ENCODE assay signal across 9 cellular contexts in the genomic region with DNA sequence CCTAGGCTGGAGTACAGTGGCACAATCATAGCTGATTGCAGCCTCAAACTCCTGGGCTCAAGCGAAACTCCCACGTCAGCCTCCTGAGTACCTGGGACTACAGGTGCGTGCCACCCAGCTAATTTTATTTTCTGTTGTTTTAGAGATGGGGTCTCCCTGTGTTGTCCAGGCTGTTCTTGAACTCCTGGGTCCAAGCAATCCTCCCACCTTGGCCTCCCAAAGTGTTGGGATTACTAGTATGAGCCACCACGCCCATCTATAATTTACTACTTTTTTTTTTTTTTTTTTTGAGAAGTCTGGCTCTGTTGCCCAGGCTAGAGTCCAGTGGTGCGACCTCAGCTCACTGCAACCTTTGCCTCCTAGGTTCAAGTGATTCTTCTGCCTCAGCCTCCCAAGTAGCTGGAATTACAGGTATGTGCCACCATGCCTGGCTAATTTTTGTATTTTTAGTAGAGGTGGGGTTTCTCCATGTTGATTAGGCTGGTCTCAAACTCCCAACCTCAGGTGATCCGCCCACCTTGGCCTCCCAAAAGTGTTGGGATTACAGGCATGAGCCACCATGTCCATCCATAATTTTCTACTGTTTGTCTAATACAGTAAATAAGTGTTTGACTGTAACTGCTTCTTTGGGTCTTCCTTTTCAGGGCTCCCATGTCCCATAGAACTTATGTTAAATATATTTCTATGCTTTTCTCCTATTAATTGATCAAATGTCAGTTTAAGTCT. TPM values are rescaled to one million over a fixed set of nuclear protein-coding genes. Genes with fewer than 3 reads are reported as not detected.
DNase-seq lines count a peak whose midpoint lies in the region; ATAC-seq and TF ChIP-seq lines count a peak whose summit lies in the region.
"Not testable (repeated sequence)": the region's sequence is repeated elsewhere in the genome, so short reads cannot be mapped to it uniquely, and the experiment has no call there.
"Had no signal": no experiment of that assay in that cellular context is flagged by ENCODE, and none has a peak within 500 bp of the region (broad histone marks: within the 10 kb centered on the region; RNA-seq: fewer than 3 reads in every experiment).

No MANE protein-coding gene starts in this region.

- peak overlapping the region; percentile 38; the same call in 1 of the 2 replicates for H3K27ac ChIP-seq in BLaER1
- H3K27ac ChIP-seq in CD8-positive, alpha-beta memory T cell (ENCODE audit: low read depth, low read length), result peak overlapping the region; percentile 62
- H3K27ac ChIP-seq in Karpas-422 (ENCODE audit: low read length), result peak overlapping the region; percentile 47
- peak overlapping the region; percentile 68 for H3K27ac ChIP-seq in OCI-LY7 (ENCODE audit: low read depth, low read length, poor library complexity, severe bottlenecking)

- not testable (repeated sequence) for H3K9me2 ChIP-seq in Karpas-422 (replicated peaks; ENCODE audit: insufficient read depth, low read length); OCI-LY7 (ENCODE audit: insufficient read depth, low read length)

- TF ChIP-seq CTCF in OCI-LY7 (conservative IDR thresholded peaks at IDR 0.05; ENCODE audit: low read length); nephron (IDR thresholded peaks at IDR 0.05; ENCODE audit: unreplicated experiment in 3 of 3): not testable (repeated sequence)

- H3K27ac Mint-ChIP-seq in CD8-positive, alpha-beta memory T cell, result peak overlapping the region in 1 of 8 donors; percentile 19
- peak overlapping the region; percentile 16 for H3K27ac Mint-ChIP-seq in activated T-helper 2 cell treated with anti-CD3 and anti-CD28 coated beads, Interferon-gamma antibody, Interleukin-2, Interleukin-4, amounts not matched to agents 10 μg/mL and 5 μg/mL and 100 μg/mL, durations not matched to agents 14 hours and 24 hours and 36 hours
- peak overlapping the region; percentile 48 for H3K27ac Mint-ChIP-seq in dendritic cell treated with granulocyte-macrophage colony-stimulating factor and Interleukin-4, amounts not matched to agents 40 ng/mL and 50 ng/mL, for 4 days
- H3K27ac Mint-ChIP-seq in nephron, result peak overlapping the region in 2 of 3 experiments; percentile 37 to 66
- H3K27ac Mint-ChIP-seq in stimulated activated memory B cell treated with anti-CD40 and anti-IgM and Interleukin-4, amounts not matched to agents 10 μg/mL and 1 μg/mL and 100 μg/mL, for 72 hours, result peak overlapping the region; percentile 99

- ATAC-seq in stimulated activated memory B cell treated with anti-CD40 and anti-IgM and Interleukin-4, amounts not matched to agents 10 μg/mL and 1 μg/mL and 100 μg/mL, for 72 hours, result not testable (repeated sequence)

- H3K9me3 ChIP-seq in BLaER1; CD8-positive, alpha-beta memory T cell (ENCODE audit: low read length); Karpas-422 (ENCODE audit: low read length); OCI-LY7 (ENCODE audit: low read length): not testable (repeated sequence)

- H3K4me1 ChIP-seq in BLaER1, result peaks cover 57% of the 10 kb centered on the region
- H3K4me1 ChIP-seq in CD8-positive, alpha-beta memory T cell (ENCODE audit: insufficient read depth, low read length), result peaks cover 11% of the 10 kb centered on the region
- H3K4me1 ChIP-seq in Karpas-422 (ENCODE audit: low read length), result peaks cover 29% of the 10 kb centered on the region
- H3K4me1 ChIP-seq in OCI-LY7 (ENCODE audit: insufficient read depth, low read length, poor library complexity, severe bottlenecking), result peaks cover 68% of the 10 kb centered on the region

- not testable (repeated sequence) for H3K9ac ChIP-seq in BLaER1; Karpas-422 (ENCODE audit: low read length)

- H3K9me3 Mint-ChIP-seq in CD8-positive, alpha-beta memory T cell; activated T-helper 2 cell treated with anti-CD3 and anti-CD28 coated beads, Interferon-gamma antibody, Interleukin-2, Interleukin-4, amounts not matched to agents 10 μg/mL and 5 μg/mL and 100 μg/mL, durations not matched to agents 14 hours and 24 hours and 36 hours; dendritic cell treated with granulocyte-macrophage colony-stimulating factor and Interleukin-4, amounts not matched to agents 40 ng/mL and 50 ng/mL, for 4 days; nephron; stimulated activated memory B cell treated with anti-CD40 and anti-IgM and Interleukin-4, amounts not matched to agents 10 μg/mL and 1 μg/mL and 100 μg/mL, for 72 hours: not testable (repeated sequence)

- BruUV-seq in OCI-LY7 (replicated peaks; lab: Mats Ljungman, UMichigan), result not testable (repeated sequence)

- not testable (repeated sequence) for H3K36me3 ChIP-seq in BLaER1; CD8-positive, alpha-beta memory T cell (ENCODE audit: insufficient read depth, low read length); Karpas-422 (ENCODE audit: insufficient read depth, low read length); OCI-LY7 (ENCODE audit: insufficient read depth, low read length)

- H3K27me3 Mint-ChIP-seq in CD8-positive, alpha-beta memory T cell; activated T-helper 2 cell treated with anti-CD3 and anti-CD28 coated beads, Interferon-gamma antibody, Interleukin-2, Interleukin-4, amounts not matched to agents 10 μg/mL and 5 μg/mL and 100 μg/mL, durations not matched to agents 14 hours and 24 hours and 36 hours (ENCODE audit: low read depth); dendritic cell treated with granulocyte-macrophage colony-stimulating factor and Interleukin-4, amounts not matched to agents 40 ng/mL and 50 ng/mL, for 4 days; nephron (ENCODE audit: low read depth); stimulated activated memory B cell treated with anti-CD40 and anti-IgM and Interleukin-4, amounts not matched to agents 10 μg/mL and 1 μg/mL and 100 μg/mL, for 72 hours: not testable (repeated sequence)

- peaks cover 21% of the 10 kb centered on the region for H3K79me2 ChIP-seq in Karpas-422 (ENCODE audit: low read length)
- H3K79me2 ChIP-seq in OCI-LY7 (ENCODE audit: insufficient read depth, low read depth, low read length), result peaks cover 14% of the 10 kb centered on the region; the same call in 1 of the 2 replicates

- POLR2A ChIA-PET in CD8-positive, alpha-beta memory T cell (lab: Charles Lee), result not testable (repeated sequence)
- POLR2A ChIA-PET in OCI-LY7 (lab: Charles Lee), result interaction anchor here (1.0 to 1.1 kb wide), 2 partner anchors 14 to 35 kb away, joined by 3 read pairs; a partner anchor contains a TSS

- H3K4me3 ChIP-seq in BLaER1; CD8-positive, alpha-beta memory T cell (ENCODE audit: low read length); Karpas-422 (ENCODE audit: low read length): not testable (repeated sequence)
- H3K4me3 ChIP-seq in OCI-LY7 (ENCODE audit: low read depth, low read length, poor library complexity, severe bottlenecking), result peak overlapping the region; percentile 1

- not testable (repeated sequence) for H3K4me3 Mint-ChIP-seq in CD8-positive, alpha-beta memory T cell; activated T-helper 2 cell treated with anti-CD3 and anti-CD28 coated beads, Interferon-gamma antibody, Interleukin-2, Interleukin-4, amounts not matched to agents 10 μg/mL and 5 μg/mL and 100 μg/mL, durations not matched to agents 14 hours and 24 hours and 36 hours (ENCODE audit: low read depth); dendritic cell treated with granulocyte-macrophage colony-stimulating factor and Interleukin-4, amounts not matched to agents 40 ng/mL and 50 ng/mL, for 4 days; nephron
- H3K4me3 Mint-ChIP-seq in stimulated activated memory B cell treated with anti-CD40 and anti-IgM and Interleukin-4, amounts not matched to agents 10 μg/mL and 1 μg/mL and 100 μg/mL, for 72 hours, result peak overlapping the region; percentile 27

- peak overlapping the region; percentile 42 for H3K4me2 ChIP-seq in BLaER1
- H3K4me2 ChIP-seq in Karpas-422 (ENCODE audit: low read depth, low read length, poor library complexity, severe bottlenecking), result not testable (repeated sequence)
- H3K4me2 ChIP-seq in OCI-LY7 (ENCODE audit: low read length), result peak overlapping the region; percentile 40

- intact Hi-C loops in OCI-LY7 (cut with micrococcal nuclease; ENCODE audit: unreplicated experiment); activated T-helper 2 cell treated with anti-CD3 and anti-CD28 coated beads, Interferon-gamma antibody, Interleukin-2, Interleukin-4, amounts not matched to agents 10 μg/mL and 5 μg/mL and 100 μg/mL, durations not matched to agents 14 hours and 24 hours and 36 hours (cut with micrococcal nuclease); dendritic cell treated with granulocyte-macrophage colony-stimulating factor and Interleukin-4, amounts not matched to agents 40 ng/mL and 50 ng/mL, for 4 days (cut with micrococcal nuclease): not testable (repeated sequence)

- CTCF ChIA-PET in CD8-positive, alpha-beta memory T cell (lab: Charles Lee), result interaction anchor here (0.9 to 1.3 kb wide), 2 partner anchors 21 to 82 kb away, joined by 3 read pairs; no protein-coding TSS in a partner anchor
- CTCF ChIA-PET in OCI-LY7 (lab: Charles Lee; ENCODE audit: unreplicated experiment), result not testable (repeated sequence)

- H4K20me1 ChIP-seq in BLaER1; Karpas-422 (ENCODE audit: insufficient read depth, low read depth, low read length); OCI-LY7 (ENCODE audit: insufficient read depth, low read length): not testable (repeated sequence)

- not testable (repeated sequence) for H3K27me3 ChIP-seq in BLaER1; CD8-positive, alpha-beta memory T cell (ENCODE audit: insufficient read depth, low read length, poor library complexity, severe bottlenecking); Karpas-422 (ENCODE audit: low read length)

- peaks cover 10 to 13% (median 11%) of the 10 kb centered on the region in 3 donors for H3K4me1 Mint-ChIP-seq in CD8-positive, alpha-beta memory T cell
- H3K4me1 Mint-ChIP-seq in activated T-helper 2 cell treated with anti-CD3 and anti-CD28 coated beads, Interferon-gamma antibody, Interleukin-2, Interleukin-4, amounts not matched to agents 10 μg/mL and 5 μg/mL and 100 μg/mL, durations not matched to agents 14 hours and 24 hours and 36 hours (ENCODE audit: low read depth), result peaks cover 33% of the 10 kb centered on the region
- H3K4me1 Mint-ChIP-seq in dendritic cell treated with granulocyte-macrophage colony-stimulating factor and Interleukin-4, amounts not matched to agents 40 ng/mL and 50 ng/mL, for 4 days (ENCODE audit: low read depth), result peaks cover 63% of the 10 kb centered on the region
- not testable (repeated sequence) for H3K4me1 Mint-ChIP-seq in nephron
- H3K4me1 Mint-ChIP-seq in stimulated activated memory B cell treated with anti-CD40 and anti-IgM and Interleukin-4, amounts not matched to agents 10 μg/mL and 1 μg/mL and 100 μg/mL, for 72 hours, result peaks cover 64% of the 10 kb centered on the region

- DNase-seq in CD8-positive, alpha-beta memory T cell; Karpas-422; OCI-LY7 (ENCODE audit: low spot score); activated T-helper 2 cell treated with anti-CD3 and anti-CD28 coated beads, Interferon-gamma antibody, Interleukin-2, Interleukin-4, amounts not matched to agents 10 μg/mL and 5 μg/mL and 100 μg/mL, durations not matched to agents 14 hours and 24 hours and 36 hours (ENCODE audit: low spot score): not testable (repeated sequence)

- H2AFZ ChIP-seq in Karpas-422 (ENCODE audit: low read length), result not testable (repeated sequence)
- H2AFZ ChIP-seq in OCI-LY7 (ENCODE audit: low read length), result peak overlapping the region; percentile 33; the same call in 1 of the 2 replicates

- not testable (repeated sequence) for H3K36me3 Mint-ChIP-seq in CD8-positive, alpha-beta memory T cell; activated T-helper 2 cell treated with anti-CD3 and anti-CD28 coated beads, Interferon-gamma antibody, Interleukin-2, Interleukin-4, amounts not matched to agents 10 μg/mL and 5 μg/mL and 100 μg/mL, durations not matched to agents 14 hours and 24 hours and 36 hours (ENCODE audit: low read depth); dendritic cell treated with granulocyte-macrophage colony-stimulating factor and Interleukin-4, amounts not matched to agents 40 ng/mL and 50 ng/mL, for 4 days (ENCODE audit: low read depth); nephron (ENCODE audit: low read depth); stimulated activated memory B cell treated with anti-CD40 and anti-IgM and Interleukin-4, amounts not matched to agents 10 μg/mL and 1 μg/mL and 100 μg/mL, for 72 hours

RNA-seq across cellular contexts. Expression of a gene that starts 5.2 kb away (rescaled TPM):
- 10 to 100 TPM; 61.7 to 62.7 TPM for total RNA-seq in CD8-positive, alpha-beta memory T cell
- 91.7 TPM for polyA plus RNA-seq in CD8-positive, alpha-beta memory T cell
- total RNA-seq in Karpas-422 (2014; rRNA removed; shearing (Covaris generic); ENCODE audit: low replicate concordance), result 52.5 and 84.1 TPM in 2 replicates
- total RNA-seq in OCI-LY7 (2014; rRNA removed; shearing (Covaris generic)), result 48.9 and 60.5 TPM in 2 replicates
- total RNA-seq in OCI-LY7 (2022), result 69.0 and 73.2 TPM in 2 replicates
- total RNA-seq in activated T-helper 2 cell treated with anti-CD3 and anti-CD28 coated beads, Interferon-gamma antibody, Interleukin-2, Interleukin-4, amounts not matched to agents 10 μg/mL and 5 μg/mL and 100 μg/mL, durations not matched to agents 14 hours and 24 hours and 36 hours, result 64.1 and 68.3 TPM in 2 replicates

RNA-seq across cellular contexts. Expression of a gene that starts 13.2 kb away (rescaled TPM):
- 1 to 10 TPM; 5.7 TPM for total RNA-seq in CD8-positive, alpha-beta memory T cell
- 11.8 TPM for polyA plus RNA-seq in CD8-positive, alpha-beta memory T cell
- 24.0 and 55.1 TPM in 2 replicates for total RNA-seq in Karpas-422 (2014; rRNA removed; shearing (Covaris generic); ENCODE audit: low replicate concordance)
- 13.3 and 21.6 TPM in 2 replicates for total RNA-seq in OCI-LY7 (2014; rRNA removed; shearing (Covaris generic))
- total RNA-seq in OCI-LY7 (2022), result 16.3 and 17.4 TPM in 2 replicates
- 25.4 and 27.0 TPM in 2 replicates for total RNA-seq in activated T-helper 2 cell treated with anti-CD3 and anti-CD28 coated beads, Interferon-gamma antibody, Interleukin-2, Interleukin-4, amounts not matched to agents 10 μg/mL and 5 μg/mL and 100 μg/mL, durations not matched to agents 14 hours and 24 hours and 36 hours

RNA-seq across cellular contexts. Expression of a gene that starts 25.6 kb away (rescaled TPM):
- total RNA-seq in CD8-positive, alpha-beta memory T cell, result not detected
- not detected for polyA plus RNA-seq in CD8-positive, alpha-beta memory T cell
- total RNA-seq in Karpas-422 (2014; rRNA removed; shearing (Covaris generic); ENCODE audit: low replicate concordance), result not detected in 2 replicates
- total RNA-seq in OCI-LY7 (2014; rRNA removed; shearing (Covaris generic)), result not detected in 2 replicates
- total RNA-seq in OCI-LY7 (2022), result not detected in 2 replicates
- not detected in 2 replicates for total RNA-seq in activated T-helper 2 cell treated with anti-CD3 and anti-CD28 coated beads, Interferon-gamma antibody, Interleukin-2, Interleukin-4, amounts not matched to agents 10 μg/mL and 5 μg/mL and 100 μg/mL, durations not matched to agents 14 hours and 24 hours and 36 hours
- total RNA-seq: CD4-positive, alpha-beta memory T cell had no signal
- polyA plus RNA-seq: CD4-positive, alpha-beta memory T cell had no signal

RNA-seq across cellular contexts. Expression of a gene that starts 33.0 kb away (rescaled TPM):
- 1 to 10 TPM; 5.7 to 6.2 TPM for total RNA-seq in CD8-positive, alpha-beta memory T cell
- polyA plus RNA-seq in CD8-positive, alpha-beta memory T cell, result 6.2 TPM
- 19.9 and 27.7 TPM in 2 replicates for total RNA-seq in Karpas-422 (2014; rRNA removed; shearing (Covaris generic); ENCODE audit: low replicate concordance)
- total RNA-seq in OCI-LY7 (2014; rRNA removed; shearing (Covaris generic)), result 8.0 and 11.0 TPM in 2 replicates
- total RNA-seq in OCI-LY7 (2022), result 16.0 and 16.8 TPM in 2 replicates
- 8.3 and 10.9 TPM in 2 replicates for total RNA-seq in activated T-helper 2 cell treated with anti-CD3 and anti-CD28 coated beads, Interferon-gamma antibody, Interleukin-2, Interleukin-4, amounts not matched to agents 10 μg/mL and 5 μg/mL and 100 μg/mL, durations not matched to agents 14 hours and 24 hours and 36 hours

RNA-seq across cellular contexts. Expression of a gene that starts 35.3 kb away (rescaled TPM):
- total RNA-seq in CD8-positive, alpha-beta memory T cell, result 10 to 100 TPM; 59.6 to 61.0 TPM
- polyA plus RNA-seq in CD8-positive, alpha-beta memory T cell, result 31.4 TPM
- 59.8 and 86.0 TPM in 2 replicates for total RNA-seq in Karpas-422 (2014; rRNA removed; shearing (Covaris generic); ENCODE audit: low replicate concordance)
- 40.6 and 52.4 TPM in 2 replicates for total RNA-seq in OCI-LY7 (2014; rRNA removed; shearing (Covaris generic))
- 59.3 and 59.5 TPM in 2 replicates for total RNA-seq in OCI-LY7 (2022)
- total RNA-seq in activated T-helper 2 cell treated with anti-CD3 and anti-CD28 coated beads, Interferon-gamma antibody, Interleukin-2, Interleukin-4, amounts not matched to agents 10 μg/mL and 5 μg/mL and 100 μg/mL, durations not matched to agents 14 hours and 24 hours and 36 hours, result 42.7 and 43.5 TPM in 2 replicates
